Comparison of ENCODE assay signal across 9 cellular contexts in genomic region chr15:40093224-40093842, GRCh38. TPM values are rescaled to one million over a fixed set of nuclear protein-coding genes. Genes with fewer than 3 reads are reported as not detected.
DNase-seq lines count a peak whose midpoint lies in the region; ATAC-seq and TF ChIP-seq lines count a peak whose summit lies in the region.
"Had no signal": no experiment of that assay in that cellular context is flagged by ENCODE, and none has a peak within 500 bp of the region (broad histone marks: within the 10 kb centered on the region; RNA-seq: fewer than 3 reads in every experiment).

No MANE protein-coding gene starts in this region.

- H3K27me3 Mint-ChIP-seq in neural crest cell (ENCODE audit: low read depth): no peaks in the 10 kb centered on the region

- peaks cover 9% of the 10 kb centered on the region; the same call in 1 of the 2 replicates for H3K36me3 ChIP-seq in HUES48 (ENCODE audit: control insufficient read depth, insufficient read depth, low read length)

- H3K4me1 Mint-ChIP-seq in neural crest cell: peaks cover 90% of the 10 kb centered on the region

- no peak overlapping the region for H3K9ac ChIP-seq in HUES48 (ENCODE audit: low read depth, low read length)

- H3K27me3 ChIP-seq in HUES48 (ENCODE audit: control insufficient read depth, insufficient read depth, low read length): no peaks in the 10 kb centered on the region

- no peak for ATAC-seq in HG03342 (IDR thresholded peaks at IDR 0.05; ENCODE audit: unreplicated experiment)
- ATAC-seq in GM18511 (IDR thresholded peaks at IDR 0.05; ENCODE audit: unreplicated experiment): no peak
- ATAC-seq in HG02852 (IDR thresholded peaks at IDR 0.05; ENCODE audit: unreplicated experiment): no peak

- H3K27ac ChIP-seq in HUES48 (ENCODE audit: low read depth, low read length): peak overlapping the region; percentile 85
- peak overlapping the region; percentile 19 to 60 for H3K27ac ChIP-seq in coronary artery

- H3K4me3 ChIP-seq in HUES48 (ENCODE audit: low read depth, low read length) (no peak overlapping the region), coronary artery (no peak overlapping the region)

- no peaks in the 10 kb centered on the region for H3K36me3 Mint-ChIP-seq in neural crest cell (ENCODE audit: low read depth)

- TF ChIP-seq CTCF in coronary artery (IDR thresholded peaks at IDR 0.05): no peak
- TF ChIP-seq CTCF in neural crest cell (conservative IDR thresholded peaks at IDR 0.05): no peak

- peak overlapping the region; percentile 52 for H3K4me3 Mint-ChIP-seq in neural crest cell
- H3K4me3 Mint-ChIP-seq: T-helper 1 cell treated with Interleukin-12 subunit alpha and Interleukin-12 subunit beta and Interleukin-4 antibody, amounts not matched to agents 30 μg/mL and 1 μg/mL, for 36 hours had no signal

- no peaks in the 10 kb centered on the region for H3K9me3 ChIP-seq in HUES48 (ENCODE audit: control insufficient read depth, insufficient read depth, low read length)

- H3K4me1 ChIP-seq in HUES48 (ENCODE audit: control insufficient read depth, insufficient read depth, low read length): peaks cover 74% of the 10 kb centered on the region

- H3K27ac Mint-ChIP-seq in neural crest cell (ENCODE audit: unreplicated experiment): peak overlapping the region; percentile 65
- H3K27ac Mint-ChIP-seq: T-helper 1 cell treated with Interleukin-12 subunit alpha and Interleukin-12 subunit beta and Interleukin-4 antibody, amounts not matched to agents 30 μg/mL and 1 μg/mL, for 36 hours had no signal

- H3K9me3 Mint-ChIP-seq in neural crest cell: no peaks in the 10 kb centered on the region
- H3K9me3 Mint-ChIP-seq: T-helper 1 cell treated with Interleukin-12 subunit alpha and Interleukin-12 subunit beta and Interleukin-4 antibody, amounts not matched to agents 30 μg/mL and 1 μg/mL, for 36 hours had no signal

- DNase-seq in AG20443 (ENCODE audit: low spot score) (peak; percentile 65), coronary artery (ENCODE audit: low spot score) (no peak), neural crest cell (ENCODE audit: low read depth, low spot score) (no peak), globus pallidus (ENCODE audit: low spot score) (no peak)

RNA-seq across cellular contexts. Expression of gene BMF, which starts 15.3 kb away (rescaled TPM):
- 18.0 and 23.0 TPM in 2 replicates for total RNA-seq in neural crest cell

RNA-seq across cellular contexts. Expression of gene SRP14, which starts 54.4 kb away (rescaled TPM):
- total RNA-seq in neural crest cell: 229 and 234 TPM in 2 replicates
